Comparison of ENCODE assay signal across 10 cellular contexts in the genomic region with DNA sequence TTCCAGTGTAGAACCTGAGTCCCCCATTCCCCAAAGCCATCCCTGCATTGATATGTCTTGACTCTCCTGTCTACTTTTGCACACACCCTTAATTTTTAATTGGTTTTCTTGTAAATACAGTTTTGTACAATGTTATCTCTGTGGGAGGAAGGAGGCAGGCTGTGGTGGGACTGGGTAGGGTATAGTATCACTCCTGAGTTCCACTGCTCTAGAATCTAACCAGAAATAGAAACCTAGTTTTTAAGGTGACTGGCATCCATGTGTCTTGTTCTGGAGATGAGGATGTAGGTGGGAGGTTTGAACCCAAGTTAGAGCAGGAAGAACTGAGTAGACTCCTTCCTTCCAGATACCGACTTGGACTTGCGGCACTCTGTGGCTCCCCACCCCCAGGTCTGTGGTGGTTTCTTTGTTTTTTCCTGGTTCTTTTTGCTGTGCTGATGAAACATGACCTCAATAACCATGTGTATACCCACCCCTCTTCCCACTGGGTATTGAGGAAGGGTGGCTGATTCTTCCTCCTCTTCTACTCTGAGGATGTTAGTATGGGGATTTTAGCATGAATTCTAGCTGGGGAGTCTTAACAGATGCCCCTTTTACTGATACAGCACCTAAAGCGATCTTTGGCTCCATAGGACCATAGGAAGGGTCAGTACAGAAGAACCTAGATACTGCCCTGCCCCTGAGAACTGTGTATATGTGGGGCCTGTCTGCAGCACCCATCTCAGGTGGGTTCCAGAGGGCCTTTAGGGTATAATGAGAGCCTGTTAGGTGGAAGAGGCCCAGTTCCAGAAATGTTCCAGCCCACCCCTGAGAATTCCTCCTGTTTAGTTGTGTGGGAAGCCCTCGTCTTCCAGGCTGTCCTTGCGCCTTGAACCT. TPM values are rescaled to one million over a fixed set of nuclear protein-coding genes. Genes with fewer than 3 reads are reported as not detected.
DNase-seq lines count a peak whose midpoint lies in the region; ATAC-seq lines count a peak whose summit lies in the region.
"Had no signal": no experiment of that assay in that cellular context is flagged by ENCODE, and none has a peak within 500 bp of the region (broad histone marks: within the 10 kb centered on the region; RNA-seq: fewer than 3 reads in every experiment).

No MANE protein-coding gene starts in this region.

- peaks cover 24% of the 10 kb centered on the region for H3K4me1 ChIP-seq in stomach smooth muscle (ENCODE audit: control insufficient read depth, insufficient read depth, low read length)

- H3K36me3 Mint-ChIP-seq in activated CD4-positive, alpha-beta T cell treated with anti-CD3 and anti-CD28 coated beads for 36 hours (ENCODE audit: low read depth) = peaks cover 60% of the 10 kb centered on the region
- peaks cover 9% of the 10 kb centered on the region for H3K36me3 Mint-ChIP-seq in activated naive CD8-positive, alpha-beta T cell

- intact Hi-C loops in activated CD4-positive, alpha-beta T cell treated with anti-CD3 and anti-CD28 coated beads for 36 hours (cut with DNase I, micrococcal nuclease) = loop anchor here in 1 of 2 experiments (5.0 kb wide), 1 partner anchor 45 kb away; no protein-coding TSS in a partner anchor

- peak overlapping the region; percentile 24 for H3K27ac ChIP-seq in stomach smooth muscle (ENCODE audit: low read length)

- peak; percentile 30 for ATAC-seq in activated CD4-positive, alpha-beta T cell treated with anti-CD3 and anti-CD28 coated beads for 36 hours
- ATAC-seq in GM18502 (IDR thresholded peaks at IDR 0.05; ENCODE audit: poor library complexity, unreplicated experiment) = no peak

- CTCF ChIA-PET in activated CD4-positive, alpha-beta T cell treated with anti-CD3 and anti-CD28 coated beads for 36 hours (lab: Charles Lee) = interaction anchor here (1.0 to 1.1 kb wide), 2 partner anchors 13 to 33 kb away, joined by 3 to 4 read pairs; no protein-coding TSS in a partner anchor

- POLR2A ChIA-PET in activated CD4-positive, alpha-beta T cell treated with anti-CD3 and anti-CD28 coated beads for 36 hours (lab: Charles Lee) = no interaction called here

- H3K9me3 Mint-ChIP-seq in activated CD4-positive, alpha-beta T cell treated with anti-CD3 and anti-CD28 coated beads for 36 hours (ENCODE audit: low read depth) = no peaks in the 10 kb centered on the region
- H3K9me3 Mint-ChIP-seq in activated naive CD8-positive, alpha-beta T cell (ENCODE audit: low read depth) = no peaks in the 10 kb centered on the region

- H3K36me3 ChIP-seq in stomach smooth muscle (ENCODE audit: control insufficient read depth in 2 of 2, insufficient read depth in 2 of 2, low read length in 2 of 2) = peaks cover 52 to 60% of the 10 kb centered on the region in 2 donors

- H3K27me3 ChIP-seq in stomach smooth muscle (ENCODE audit: control insufficient read depth in 1 of 2, insufficient read depth in 2 of 2, low read length in 2 of 2) = no peaks in the 10 kb centered on the region

- no peak for DNase-seq in activated CD4-positive, alpha-beta T cell treated with anti-CD3 and anti-CD28 coated beads for 36 hours
- DNase-seq in activated CD4-positive, alpha-beta T cell treated with anti-CD3 and anti-CD28 coated beads for 4 hours = no peak
- DNase-seq in iris pigment epithelial cell (ENCODE audit: low read depth) (peak; percentile 30), kidney glomerular epithelial cell (lab: John Stamatoyannopoulos, UW) (no peak), NCI-H2227 (lab: John Stamatoyannopoulos, UW; ENCODE audit: unreplicated experiment) (no peak)
- DNase-seq: effector memory CD4-positive, alpha-beta T cell; NCI-H2081 treated with DMSO at 0.1 percent for 48 hours had no signal

- no peak overlapping the region for H3K4me3 ChIP-seq in stomach smooth muscle (ENCODE audit: low read length in 2 of 2)

- H3K9ac ChIP-seq in stomach smooth muscle (ENCODE audit: low read length in 2 of 2) = no peak overlapping the region

- H3K27me3 Mint-ChIP-seq in activated CD4-positive, alpha-beta T cell treated with anti-CD3 and anti-CD28 coated beads for 36 hours = no peaks in the 10 kb centered on the region
- no peaks in the 10 kb centered on the region for H3K27me3 Mint-ChIP-seq in activated naive CD8-positive, alpha-beta T cell

- H3K4me3 Mint-ChIP-seq in activated CD4-positive, alpha-beta T cell treated with anti-CD3 and anti-CD28 coated beads for 36 hours = no peak overlapping the region
- no peak overlapping the region for H3K4me3 Mint-ChIP-seq in activated naive CD8-positive, alpha-beta T cell

- peak overlapping the region; percentile 88 for H3K27ac Mint-ChIP-seq in activated CD4-positive, alpha-beta T cell treated with anti-CD3 and anti-CD28 coated beads for 36 hours
- peak overlapping the region; percentile 87 for H3K27ac Mint-ChIP-seq in activated naive CD8-positive, alpha-beta T cell

- H3K4me1 Mint-ChIP-seq in activated CD4-positive, alpha-beta T cell treated with anti-CD3 and anti-CD28 coated beads for 36 hours = peaks cover 28% of the 10 kb centered on the region
- peaks cover 27% of the 10 kb centered on the region for H3K4me1 Mint-ChIP-seq in activated naive CD8-positive, alpha-beta T cell (ENCODE audit: low read depth)

- no peaks in the 10 kb centered on the region for H3K9me3 ChIP-seq in stomach smooth muscle (ENCODE audit: control insufficient read depth in 2 of 2, low read length in 2 of 2)

RNA-seq across cellular contexts. Expression of gene SF3B3, which starts 48.7 kb away (rescaled TPM):
- total RNA-seq in activated CD4-positive, alpha-beta T cell treated with anti-CD3 and anti-CD28 coated beads for 36 hours = 100 to 1,000 TPM; 533 to 545 TPM

RNA-seq across cellular contexts. Expression of gene COG4, which starts 48.9 kb away (rescaled TPM):
- 10 to 100 TPM; 33.5 to 37.6 TPM for total RNA-seq in activated CD4-positive, alpha-beta T cell treated with anti-CD3 and anti-CD28 coated beads for 36 hours
